32 cellular contexts compared by ENCODE assay signal in the genomic region with DNA sequence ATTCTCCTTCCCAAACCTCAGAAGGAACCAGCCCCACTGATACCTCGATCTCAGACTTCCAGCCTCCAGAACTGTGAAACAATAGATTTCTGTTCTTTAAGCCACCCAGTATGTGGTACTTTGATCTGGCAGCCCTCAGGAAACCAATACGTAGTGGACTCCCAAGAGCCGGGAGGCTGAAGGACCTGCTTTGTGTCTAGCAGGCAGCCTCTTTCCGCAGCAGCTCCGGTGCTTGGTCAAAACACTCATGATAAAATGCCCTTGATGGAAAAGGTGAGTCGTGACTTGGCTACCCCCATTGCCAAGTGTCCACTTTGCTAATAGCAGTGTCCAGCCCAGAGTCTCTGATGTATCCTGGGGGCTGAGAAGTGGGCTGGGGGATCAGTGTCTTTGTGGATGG.
"Had no signal": no experiment of that assay in that cellular context is flagged by ENCODE, and none has a peak within 500 bp of the region (broad histone marks: within the 10 kb centered on the region; RNA-seq: fewer than 3 reads in every experiment).

No MANE protein-coding gene starts in this region.

- H3K27me3 ChIP-seq: adrenal gland, ascending aorta, body of pancreas, brain microvascular endothelial cell, breast epithelium, cardiac muscle cell had no signal

- H3K4me1 ChIP-seq: adrenal gland, ascending aorta, body of pancreas, breast epithelium had no signal

- FAIRE-seq: astrocyte had no signal

- ATAC-seq: activated naive CD4-positive, alpha-beta T cell treated with anti-CD3 and anti-CD28 coated beads, Interleukin-2, amount 50 U/mL, for 72 hours; activated naive CD8-positive, alpha-beta T cell treated with anti-CD3 and anti-CD28 coated beads, Interleukin-2, amount 50 U/mL, for 24 hours; activated T-cell treated with anti-CD3 and anti-CD28 coated beads, Interleukin-2, amount 50 U/mL, for 4 hours; activated T-cell treated with anti-CD3 and anti-CD28 coated beads, Interleukin-2, amount 50 U/mL, for 72 hours; activated T-helper 17 cell treated with anti-CD3 and anti-CD28 coated beads, Interleukin-2, amount 50 U/mL, for 72 hours; body of pancreas had no signal

- H3K27ac ChIP-seq: adrenal gland, ascending aorta, body of pancreas, brain microvascular endothelial cell, breast epithelium, cardiac muscle cell had no signal

- H3K36me3 ChIP-seq: adrenal gland, ascending aorta, brain microvascular endothelial cell, breast epithelium, cardiac muscle cell had no signal

- DNase-seq: activated effector memory CD4-positive, alpha-beta T cell treated with anti-CD3 and anti-CD28 coated beads, Interleukin-2, amount 50 U/mL, for 16 hours; activated effector memory CD4-positive, alpha-beta T cell treated with Interleukin-2 at 50 U/mL for 16 hours; activated gamma-delta T cell; activated gamma-delta T cell treated with Interleukin-2 at 50 U/mL for 16 hours; activated naive CD4-positive, alpha-beta T cell; activated naive CD4-positive, alpha-beta T cell treated with anti-CD3 and anti-CD28 coated beads for 36 hours; activated naive CD4-positive, alpha-beta T cell treated with anti-CD3 and anti-CD28 coated beads, Interleukin-2, amount 10 ng/mL, durations not matched to agents 7 days and 5 days; activated naive CD4-positive, alpha-beta T cell treated with anti-CD3 and anti-CD28 coated beads, Interleukin-2, amount 50 U/mL, for 16 hours; activated naive CD4-positive, alpha-beta T cell treated with Interleukin-2 at 50 U/mL for 16 hours; activated naive CD8-positive, alpha-beta T cell treated with anti-CD3 and anti-CD28 coated beads for 36 hours; activated naive CD8-positive, alpha-beta T cell treated with anti-CD3 and anti-CD28 coated beads, Interleukin-2, amount 10 ng/mL, durations not matched to agents 7 days and 5 days; activated naive CD8-positive, alpha-beta T cell treated with anti-CD3 and anti-CD28 coated beads, Interleukin-2, amount 50 U/mL, for 24 hours; activated T-cell treated with anti-CD3 and anti-CD28 coated beads, Interleukin-2, amount 50 U/mL, for 24 hours; activated T-cell treated with anti-CD3 and anti-CD28 coated beads, Interleukin-2, amount 50 U/mL, for 4 hours; activated T-cell treated with anti-CD3 and anti-CD28 coated beads, Interleukin-2, amount 50 U/mL, for 48 hours; activated T-cell treated with anti-CD3 and anti-CD28 coated beads, Interleukin-2, amount 50 U/mL, for 72 hours; adrenal gland; amniotic stem cell; amygdala; anterior cingulate cortex; aorta; body of pancreas; brain microvascular endothelial cell; caudate nucleus; central memory CD4-positive, alpha-beta T cell; cerebellar nuclear complex had no signal

- H3K4me3 ChIP-seq: adrenal gland, ascending aorta, body of pancreas, breast epithelium, cardiac muscle cell had no signal

- H3K9me3 ChIP-seq: adrenal gland, breast epithelium had no signal
